9 cellular contexts compared by ENCODE assay signal in the genomic region with DNA sequence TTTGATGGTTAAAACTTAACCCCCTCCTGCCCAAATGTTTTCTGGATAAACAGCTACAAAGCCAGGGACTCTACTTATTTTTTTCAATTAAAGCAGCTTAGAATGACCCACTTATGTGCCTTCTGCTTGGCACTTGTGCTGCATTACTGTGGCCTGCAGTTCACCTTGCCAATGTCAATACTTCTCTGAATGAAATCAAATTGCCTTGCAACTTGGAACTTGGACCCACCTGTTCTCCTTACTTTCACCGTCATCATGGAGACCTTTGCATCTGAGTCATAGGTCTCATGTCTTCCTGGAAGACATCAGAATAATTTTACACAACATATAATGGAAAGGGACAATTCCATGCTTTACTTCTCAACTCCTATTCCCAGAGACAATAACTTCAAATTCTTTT.
"Had no signal": no experiment of that assay in that cellular context is flagged by ENCODE, and none has a peak within 500 bp of the region (broad histone marks: within the 10 kb centered on the region; RNA-seq: fewer than 3 reads in every experiment).

No MANE protein-coding gene starts in this region.

- ATAC-seq: stimulated activated naive CD8-positive, alpha-beta T cell treated with anti-CD3 and anti-CD28 coated beads, Interleukin-15, Interleukin-2, amounts not matched to agents 100 U/mL and 50 U/mL, for 24 hours had no signal

- DNase-seq: activated B cell treated with CpG ODN at 0.5 μM for 24 hours; activated CD4-positive, alpha-beta T cell treated with anti-CD3 and anti-CD28 coated beads, Interleukin-2, amount 50 U/mL, for 1 hour; activated naive CD4-positive, alpha-beta T cell treated with anti-CD3 and anti-CD28 coated beads, Interleukin-2, amount 50 U/mL, for 16 hours; activated T-cell treated with anti-CD3 and anti-CD28 coated beads for 4 hours; immature natural killer cell; left cardiac atrium; stimulated activated CD4-positive, alpha-beta T cell treated with anti-CD3 and anti-CD28 coated beads, Interleukin-4, amount 100 ng/mL, for 1 hour; stimulated activated CD8-positive, alpha-beta memory T cell treated with anti-CD3 and anti-CD28 coated beads, Interleukin-4, amount 100 ng/mL, for 48 hours; stimulated activated naive CD8-positive, alpha-beta T cell treated with anti-CD3 and anti-CD28 coated beads, Interleukin-15, Interleukin-2, amounts not matched to agents 100 U/mL and 50 U/mL, for 24 hours had no signal
